Comparison of ENCODE assay signal across 20 cellular contexts in genomic region chr20:53037621-53038020, GRCh38.
"Had no signal": no experiment of that assay in that cellular context is flagged by ENCODE, and none has a peak within 500 bp of the region (broad histone marks: within the 10 kb centered on the region; RNA-seq: fewer than 3 reads in every experiment).

No MANE protein-coding gene starts in this region.

- H3K27me3 Mint-ChIP-seq: activated CD4-positive, alpha-beta memory T cell treated with anti-CD3 and anti-CD28 coated beads, Interleukin-2, amount 10 ng/mL, durations not matched to agents 7 days and 5 days; activated CD4-positive, alpha-beta T cell treated with anti-CD3 and anti-CD28 coated beads for 36 hours; activated naive CD8-positive, alpha-beta T cell; activated T-helper 17 cell treated with anti-CD3 and anti-CD28 coated beads, Interleukin-2, amount 50 U/mL, for 72 hours; brain had no signal

- H3K27ac ChIP-seq: WERI-Rb-1 had no signal

- H3K36me3 ChIP-seq: WERI-Rb-1 had no signal

- H3K36me3 Mint-ChIP-seq: brain had no signal

- DNase-seq: activated CD4-positive, alpha-beta memory T cell treated with anti-CD3 and anti-CD28 coated beads, Interleukin-2, amount 10 ng/mL, durations not matched to agents 7 days and 5 days; activated CD4-positive, alpha-beta T cell treated with anti-CD3 and anti-CD28 coated beads for 36 hours; activated CD4-positive, alpha-beta T cell treated with anti-CD3 and anti-CD28 coated beads, Interleukin-2, amount 50 U/mL, for 1 hour; activated gamma-delta T cell; activated naive CD4-positive, alpha-beta T cell treated with anti-CD3 and anti-CD28 coated beads for 36 hours; activated T-cell treated with anti-CD3 and anti-CD28 coated beads for 4 hours; activated T-cell treated with anti-CD3 and anti-CD28 coated beads, Interleukin-2, amount 50 U/mL, for 48 hours; amygdala; Kasumi-1; KBM-7; NCI-H1048; NCI-H146; NCI-H345; PC-3; SHP77; WERI-Rb-1 had no signal

- H3K9me3 Mint-ChIP-seq: activated CD4-positive, alpha-beta memory T cell treated with anti-CD3 and anti-CD28 coated beads, Interleukin-2, amount 10 ng/mL, durations not matched to agents 7 days and 5 days; activated naive CD4-positive, alpha-beta T cell treated with anti-CD3 and anti-CD28 coated beads for 36 hours; activated T-helper 17 cell treated with anti-CD3 and anti-CD28 coated beads, Interleukin-2, amount 50 U/mL, for 72 hours; T-helper 1 cell treated with Interleukin-12 subunit alpha and Interleukin-12 subunit beta and Interleukin-4 antibody, amounts not matched to agents 30 μg/mL and 1 μg/mL, for 36 hours had no signal

- H3K27ac Mint-ChIP-seq: activated CD4-positive, alpha-beta memory T cell treated with anti-CD3 and anti-CD28 coated beads, Interleukin-2, amount 10 ng/mL, durations not matched to agents 7 days and 5 days; activated CD4-positive, alpha-beta T cell treated with anti-CD3 and anti-CD28 coated beads for 36 hours; activated naive CD8-positive, alpha-beta T cell; activated T-helper 17 cell treated with anti-CD3 and anti-CD28 coated beads, Interleukin-2, amount 50 U/mL, for 72 hours; T-helper 1 cell treated with Interleukin-12 subunit alpha and Interleukin-12 subunit beta and Interleukin-4 antibody, amounts not matched to agents 30 μg/mL and 1 μg/mL, for 36 hours had no signal

- ATAC-seq: activated CD4-positive, alpha-beta T cell treated with anti-CD3 and anti-CD28 coated beads for 36 hours; PC-3 had no signal

- H3K4me3 Mint-ChIP-seq: activated CD4-positive, alpha-beta memory T cell treated with anti-CD3 and anti-CD28 coated beads, Interleukin-2, amount 10 ng/mL, durations not matched to agents 7 days and 5 days; activated CD4-positive, alpha-beta T cell treated with anti-CD3 and anti-CD28 coated beads for 36 hours; activated naive CD4-positive, alpha-beta T cell treated with anti-CD3 and anti-CD28 coated beads for 36 hours; activated naive CD8-positive, alpha-beta T cell; activated T-helper 17 cell treated with anti-CD3 and anti-CD28 coated beads, Interleukin-2, amount 50 U/mL, for 72 hours; brain; T-helper 1 cell treated with Interleukin-12 subunit alpha and Interleukin-12 subunit beta and Interleukin-4 antibody, amounts not matched to agents 30 μg/mL and 1 μg/mL, for 36 hours had no signal
